In genomic region chr21:18000961-18001522, GRCh38 we compare ENCODE assay signal across 19 cellular contexts.
"Had no signal": no experiment of that assay in that cellular context is flagged by ENCODE, and none has a peak within 500 bp of the region (broad histone marks: within the 10 kb centered on the region; RNA-seq: fewer than 3 reads in every experiment).

No MANE protein-coding gene starts in this region.

- H3K27ac Mint-ChIP-seq: activated CD4-positive, alpha-beta memory T cell treated with anti-CD3 and anti-CD28 coated beads for 36 hours; activated naive CD8-positive, alpha-beta T cell; stimulated activated naive B cell treated with anti-CD40 and anti-IgM and Interleukin-4, amounts not matched to agents 10 μg/mL and 1 μg/mL and 100 μg/mL, for 72 hours; T-helper 17 cell; type B pancreatic cell had no signal

- H3K27me3 Mint-ChIP-seq: activated CD4-positive, alpha-beta memory T cell treated with anti-CD3 and anti-CD28 coated beads for 36 hours; activated naive CD8-positive, alpha-beta T cell; brain; central memory CD8-positive, alpha-beta T cell; stimulated activated naive B cell treated with anti-CD40 and anti-IgM and Interleukin-4, amounts not matched to agents 10 μg/mL and 1 μg/mL and 100 μg/mL, for 72 hours; T-helper 17 cell; type B pancreatic cell had no signal

- H3K4me1 Mint-ChIP-seq: central memory CD8-positive, alpha-beta T cell; stimulated activated naive B cell treated with anti-CD40 and anti-IgM and Interleukin-4, amounts not matched to agents 10 μg/mL and 1 μg/mL and 100 μg/mL, for 72 hours; T-helper 17 cell had no signal

- H3K4me3 ChIP-seq: gastroesophageal sphincter had no signal

- H3K9me3 ChIP-seq: gastroesophageal sphincter had no signal

- H3K4me1 ChIP-seq: gastroesophageal sphincter had no signal

- H3K27ac ChIP-seq: epithelial cell of prostate, gastroesophageal sphincter had no signal

- H3K36me3 ChIP-seq: gastroesophageal sphincter had no signal

- H3K27me3 ChIP-seq: gastroesophageal sphincter had no signal

- H3K9me3 Mint-ChIP-seq: activated CD4-positive, alpha-beta memory T cell treated with anti-CD3 and anti-CD28 coated beads for 36 hours; activated T-cell treated with anti-CD3 and anti-CD28 coated beads, Interleukin-2, amount 50 U/mL, for 4 hours; central memory CD8-positive, alpha-beta T cell had no signal

- H3K36me3 Mint-ChIP-seq: activated CD4-positive, alpha-beta memory T cell treated with anti-CD3 and anti-CD28 coated beads for 36 hours; activated naive CD8-positive, alpha-beta T cell; brain; stimulated activated naive B cell treated with anti-CD40 and anti-IgM and Interleukin-4, amounts not matched to agents 10 μg/mL and 1 μg/mL and 100 μg/mL, for 72 hours; type B pancreatic cell had no signal

- H3K4me3 Mint-ChIP-seq: activated CD4-positive, alpha-beta memory T cell treated with anti-CD3 and anti-CD28 coated beads for 36 hours; activated naive CD8-positive, alpha-beta T cell; activated T-cell treated with anti-CD3 and anti-CD28 coated beads, Interleukin-2, amount 50 U/mL, for 4 hours; central memory CD8-positive, alpha-beta T cell; stimulated activated naive B cell treated with anti-CD40 and anti-IgM and Interleukin-4, amounts not matched to agents 10 μg/mL and 1 μg/mL and 100 μg/mL, for 72 hours; T-helper 17 cell; type B pancreatic cell had no signal

- DNase-seq: activated CD4-positive, alpha-beta memory T cell treated with anti-CD3 and anti-CD28 coated beads for 36 hours; activated CD4-positive, alpha-beta T cell treated with anti-CD3 and anti-CD28 coated beads for 1 hour; activated gamma-delta T cell; activated T-cell treated with anti-CD3 and anti-CD28 coated beads, Interleukin-2, amount 50 U/mL, for 4 hours; amygdala; effector memory CD4-positive, alpha-beta T cell; hippocampal formation; left ventricle myocardium superior; retina; stimulated activated CD4-positive, alpha-beta T cell treated with anti-CD3 and anti-CD28 coated beads, Interleukin-1b, Interleukin-23, amount 100 ng/mL, for 48 hours; stimulated activated naive B cell treated with anti-CD40 and anti-IgM and Interleukin-4, amounts not matched to agents 10 μg/mL and 1 μg/mL and 100 μg/mL, for 72 hours; substantia nigra; T-helper 17 cell had no signal
